In genomic region chr1:58848818-58849411, GRCh38 we compare ENCODE assay signal across 8 cellular contexts.
A peak's percentile ranks its signal among the peaks of the same experiment; 100 is the strongest.
DNase-seq lines count a peak whose midpoint lies in the region; ATAC-seq and TF ChIP-seq lines count a peak whose summit lies in the region.

No MANE protein-coding gene starts in this region.

- DNase-seq in AG20443 (ENCODE audit: low spot score): peak; percentile 94
- peak; percentile 74 for DNase-seq in NCI-H1694 (lab: John Stamatoyannopoulos, UW)
- peak; percentile 27 to 96 for DNase-seq in dermis microvascular lymphatic vessel endothelial cell (ENCODE audit: low read depth in 2 of 2)
- peak in 2 of 3 donors; percentile 36 to 73 for DNase-seq in mucosa of descending colon
- DNase-seq in GM19238 (ENCODE audit: insufficient read length, low spot score): no peak
- no peak for DNase-seq in MV-4-11 (lab: John Stamatoyannopoulos, UW)
- no peak for DNase-seq in GM19240 (ENCODE audit: insufficient read length, low spot score)

- intact Hi-C loops in mucosa of descending colon (cut with DNase I, micrococcal nuclease): no loop called here

- no peak for TF ChIP-seq CTCF in mucosa of descending colon (IDR thresholded peaks at IDR 0.05)

- ATAC-seq in mucosa of descending colon: peak; percentile 89
- ATAC-seq in HG03135 (IDR thresholded peaks at IDR 0.05; ENCODE audit: unreplicated experiment): no peak

- H3K4me1 ChIP-seq in mucosa of descending colon (ENCODE audit: low read depth): no peaks in the 10 kb centered on the region

- no peaks in the 10 kb centered on the region for H3K36me3 ChIP-seq in mucosa of descending colon (ENCODE audit: low read depth)

- no peak overlapping the region for H3K4me3 ChIP-seq in mucosa of descending colon

- H3K9me3 ChIP-seq in mucosa of descending colon: no peaks in the 10 kb centered on the region

Comparison
In these comparisons a context has a peak if more than half of its experiments do, and no peak if none do; other contexts are left out.
1. DNase-seq: peak in AG20443 (single experiment), NCI-H1694 (single experiment), dermis microvascular lymphatic vessel endothelial cell (2 of 2) and mucosa of descending colon (2 of 3); none in GM19238 (single experiment), MV-4-11 (single experiment) and GM19240 (single experiment).